ENCODE assay signal across 20 cellular contexts in genomic region chr13:99208185-99208584, GRCh38. TPM values are rescaled to one million over a fixed set of nuclear protein-coding genes. Genes with fewer than 3 reads are reported as not detected.
A peak's percentile ranks its signal among the peaks of the same experiment; 100 is the strongest.
DNase-seq lines count a peak whose midpoint lies in the region; ATAC-seq and TF ChIP-seq lines count a peak whose summit lies in the region.
"Had no signal": no experiment of that assay in that cellular context is flagged by ENCODE, and none has a peak within 500 bp of the region (broad histone marks: within the 10 kb centered on the region; RNA-seq: fewer than 3 reads in every experiment).

No MANE protein-coding gene starts in this region.

- H2BK20ac ChIP-seq in H9 (ENCODE audit: low read depth, low read length, poor library complexity, severe bottlenecking), result no peak overlapping the region

- POLR2A ChIA-PET in naive thymus-derived CD4-positive, alpha-beta T cell (lab: Charles Lee), result interaction anchor here (1.0 to 15.2 kb wide), 6 partner anchors 9 to 56 kb away, joined by 3 to 273 read pairs (median 4); no protein-coding TSS in a partner anchor

- peaks cover 4% of the 10 kb centered on the region for H3K27me3 Mint-ChIP-seq in CD4-positive, CD25-positive, alpha-beta regulatory T cell
- no peaks in the 10 kb centered on the region; the same call in 1 of the 2 replicates for H3K27me3 Mint-ChIP-seq in H9 (ENCODE audit: low read depth)
- H3K27me3 Mint-ChIP-seq in activated T-helper 17 cell treated with anti-CD3 and anti-CD28 coated beads, Interleukin-2, amount 50 U/mL, for 72 hours, result no peaks in the 10 kb centered on the region
- H3K27me3 Mint-ChIP-seq in naive thymus-derived CD4-positive, alpha-beta T cell, result peaks cover 0 to 2% (median 0%) of the 10 kb centered on the region in 5 donors

- no peaks in the 10 kb centered on the region for H3K27me3 ChIP-seq in CD4-positive, CD25-positive, alpha-beta regulatory T cell (ENCODE audit: control insufficient read depth, insufficient read depth, low read length)
- H3K27me3 ChIP-seq in H9 (ENCODE audit: insufficient read depth, low read length), result no peaks in the 10 kb centered on the region
- no peaks in the 10 kb centered on the region for H3K27me3 ChIP-seq in naive thymus-derived CD4-positive, alpha-beta T cell (ENCODE audit: control insufficient read depth in 2 of 2, insufficient read depth in 2 of 2, low read length in 2 of 2)

- H3K14ac ChIP-seq in H9 (ENCODE audit: insufficient read depth, low read length), result no peak overlapping the region

- H3K23ac ChIP-seq in H9 (ENCODE audit: insufficient read length, low read depth, low read length), result no peak overlapping the region

- no peak overlapping the region for H3K27ac ChIP-seq in CD4-positive, CD25-positive, alpha-beta regulatory T cell (ENCODE audit: insufficient read depth, low read length, poor library complexity, severe bottlenecking)
- no peak overlapping the region for H3K27ac ChIP-seq in H9 (ENCODE audit: insufficient read length, low read depth, low read length)
- H3K27ac ChIP-seq in naive thymus-derived CD4-positive, alpha-beta T cell (ENCODE audit: low read depth, low read length), result peak overlapping the region; percentile 43
- H3K27ac ChIP-seq: A549, PC-9 had no signal

- no peak overlapping the region for H4K91ac ChIP-seq in H9 (ENCODE audit: insufficient read length, low read depth, low read length)

- WGBS in H9 (ENCODE audit: extremely low coverage, insufficient read length, low lambda C conversion rate), result no CpG with 5 or more reads among the region's 3 CpGs

- peaks cover 17% of the 10 kb centered on the region for H3K36me3 ChIP-seq in CD4-positive, CD25-positive, alpha-beta regulatory T cell (ENCODE audit: control insufficient read depth, insufficient read depth, low read length)
- peaks cover 0 to 14% (median 0%) of the 10 kb centered on the region in 3 experiments for H3K36me3 ChIP-seq in naive thymus-derived CD4-positive, alpha-beta T cell (ENCODE audit: control insufficient read depth in 2 of 3, insufficient read depth in 3 of 3, low read length in 3 of 3)

- DNase-seq in CD4-positive, CD25-positive, alpha-beta regulatory T cell, result no peak
- no peak for DNase-seq in H9
- no peak for DNase-seq in naive thymus-derived CD4-positive, alpha-beta T cell
- no peak for DNase-seq in superior temporal gyrus (ENCODE audit: extremely low spot score)
- no peak for DNase-seq in OCI-M1 (lab: John Stamatoyannopoulos, UW)
- no peak for DNase-seq in stimulated activated CD4-positive, alpha-beta T cell treated with anti-CD3 and anti-CD28 coated beads, Interleukin-4, amount 100 ng/mL, for 4 hours
- DNase-seq: DMS79, KBM-7, MV-4-11, NCI-H1694 treated with DMSO at 0.1 percent for 48 hours, NCI-H2107, NCI-H510A, NCI-H774, SIG-M5 had no signal

- CTCF ChIA-PET in naive thymus-derived CD4-positive, alpha-beta T cell (lab: Charles Lee), result no interaction called here

- peaks cover 50% of the 10 kb centered on the region for H3K4me1 ChIP-seq in CD4-positive, CD25-positive, alpha-beta regulatory T cell (ENCODE audit: control insufficient read depth, insufficient read depth, low read length, poor library complexity, severe bottlenecking)
- peaks cover 1% of the 10 kb centered on the region; the same call in 1 of the 2 replicates for H3K4me1 ChIP-seq in H9 (ENCODE audit: insufficient read depth, low read length)
- H3K4me1 ChIP-seq in naive thymus-derived CD4-positive, alpha-beta T cell (ENCODE audit: control insufficient read depth in 2 of 2, insufficient read depth in 2 of 2, low read length in 2 of 2), result peaks cover 32 to 64% of the 10 kb centered on the region in 2 donors
- H3K4me1 ChIP-seq: A549 had no signal

- intact Hi-C loops in naive thymus-derived CD4-positive, alpha-beta T cell (cut with micrococcal nuclease), result no loop called here

- H3K56ac ChIP-seq in H9 (ENCODE audit: insufficient read length, low read depth, low read length), result no peak overlapping the region

- no peak for ATAC-seq in CD4-positive, CD25-positive, alpha-beta regulatory T cell (ENCODE audit: low read depth in 2 of 2)
- no peak for ATAC-seq in activated T-helper 17 cell treated with anti-CD3 and anti-CD28 coated beads, Interleukin-2, amount 50 U/mL, for 72 hours (replicated peaks)
- ATAC-seq in naive thymus-derived CD4-positive, alpha-beta T cell, result no peak
- ATAC-seq: A549 had no signal

- no peak for TF ChIP-seq CTCF in H9 (conservative IDR thresholded peaks at IDR 0.05)

- H4K8ac ChIP-seq in H9 (replicated peaks; ENCODE audit: insufficient read length, low read depth, low read length), result no peak overlapping the region

- no peak overlapping the region for H3K9ac ChIP-seq in H9 (ENCODE audit: extremely low read depth, insufficient read length, low read length)

- no peak overlapping the region for H4K5ac ChIP-seq in H9 (ENCODE audit: insufficient read length, low read depth, low read length)

- H2BK15ac ChIP-seq in H9 (ENCODE audit: low read depth, low read length), result no peak overlapping the region

- no peak overlapping the region for H2BK5ac ChIP-seq in H9 (ENCODE audit: insufficient read length, low read length)

- H3K4me3 Mint-ChIP-seq in CD4-positive, CD25-positive, alpha-beta regulatory T cell, result no peak overlapping the region
- H3K4me3 Mint-ChIP-seq in H9, result no peak overlapping the region
- peak overlapping the region; percentile 5 for H3K4me3 Mint-ChIP-seq in activated T-helper 17 cell treated with anti-CD3 and anti-CD28 coated beads, Interleukin-2, amount 50 U/mL, for 72 hours
- H3K4me3 Mint-ChIP-seq in naive thymus-derived CD4-positive, alpha-beta T cell, result peak overlapping the region in 3 of 10 donors; percentile 30 to 95 (median 63)

- H3K4me2 ChIP-seq in H9 (ENCODE audit: insufficient read depth, insufficient read length, low read length), result no peak overlapping the region
- H3K4me2 ChIP-seq: A549, PC-9 had no signal

- H3K79me2 ChIP-seq in H9 (ENCODE audit: insufficient read depth, low read length), result peaks cover 39% of the 10 kb centered on the region; the same call in 1 of the 2 replicates

- no peak overlapping the region for H2BK12ac ChIP-seq in H9 (ENCODE audit: insufficient read length, low read depth, low read length)

- no peak overlapping the region for H3K18ac ChIP-seq in H9 (ENCODE audit: insufficient read length, low read depth, low read length)

- peaks cover 2% of the 10 kb centered on the region for H4K20me1 ChIP-seq in H9 (ENCODE audit: control insufficient read depth, insufficient read depth, insufficient read length)

- H3K4me1 Mint-ChIP-seq in CD4-positive, CD25-positive, alpha-beta regulatory T cell, result peaks cover 38 to 91% (median 54%) of the 10 kb centered on the region in 4 donors
- H3K4me1 Mint-ChIP-seq in H9, result peaks cover 31 to 34% of the 10 kb centered on the region in 2 experiments
- H3K4me1 Mint-ChIP-seq in activated T-helper 17 cell treated with anti-CD3 and anti-CD28 coated beads, Interleukin-2, amount 50 U/mL, for 72 hours, result peaks cover 71% of the 10 kb centered on the region
- H3K4me1 Mint-ChIP-seq in naive thymus-derived CD4-positive, alpha-beta T cell, result peaks cover 62 to 99% (median 88%) of the 10 kb centered on the region in 7 donors

- H3K4me3 ChIP-seq in CD4-positive, CD25-positive, alpha-beta regulatory T cell (ENCODE audit: low read depth, low read length), result no peak overlapping the region
- no peak overlapping the region for H3K4me3 ChIP-seq in naive thymus-derived CD4-positive, alpha-beta T cell (ENCODE audit: low read length)
- H3K4me3 ChIP-seq: A549, HAP-1, PC-9 had no signal

- no peak overlapping the region for H2AK5ac ChIP-seq in H9 (ENCODE audit: insufficient read length, low read length)

- H3K79me1 ChIP-seq in H9 (ENCODE audit: insufficient read depth, low read depth, low read length, poor library complexity, severe bottlenecking), result peaks cover 15% of the 10 kb centered on the region

- no peak overlapping the region for H2BK120ac ChIP-seq in H9 (ENCODE audit: low read depth, low read length, poor library complexity, severe bottlenecking)

- H3T11ph ChIP-seq in H9 (ENCODE audit: low read length), result no peak overlapping the region

- H3K9me3 Mint-ChIP-seq in CD4-positive, CD25-positive, alpha-beta regulatory T cell, result peaks cover 0 to 3% (median 0%) of the 10 kb centered on the region in 7 donors
- H3K9me3 Mint-ChIP-seq in H9, result no peaks in the 10 kb centered on the region
- H3K9me3 Mint-ChIP-seq in activated T-helper 17 cell treated with anti-CD3 and anti-CD28 coated beads, Interleukin-2, amount 50 U/mL, for 72 hours, result no peaks in the 10 kb centered on the region
- peaks cover 0 to 2% (median 0%) of the 10 kb centered on the region in 11 donors for H3K9me3 Mint-ChIP-seq in naive thymus-derived CD4-positive, alpha-beta T cell

- H3K36me3 Mint-ChIP-seq in CD4-positive, CD25-positive, alpha-beta regulatory T cell, result peaks cover 25% of the 10 kb centered on the region
- H3K36me3 Mint-ChIP-seq in H9 (ENCODE audit: insufficient read depth in 1 of 3, low read depth in 3 of 3), result peaks cover 17 to 19% (median 18%) of the 10 kb centered on the region in 3 experiments; a peak in 6 of 7 replicates
- peaks cover 75% of the 10 kb centered on the region for H3K36me3 Mint-ChIP-seq in activated T-helper 17 cell treated with anti-CD3 and anti-CD28 coated beads, Interleukin-2, amount 50 U/mL, for 72 hours (ENCODE audit: low read depth)
- peaks cover 7 to 49% (median 21%) of the 10 kb centered on the region in 5 donors for H3K36me3 Mint-ChIP-seq in naive thymus-derived CD4-positive, alpha-beta T cell

- H3K9me3 ChIP-seq in CD4-positive, CD25-positive, alpha-beta regulatory T cell (ENCODE audit: control insufficient read depth in 2 of 2, low read length in 2 of 2), result no peaks in the 10 kb centered on the region
- no peaks in the 10 kb centered on the region for H3K9me3 ChIP-seq in H9 (ENCODE audit: control insufficient read depth, low read depth, low read length)
- no peaks in the 10 kb centered on the region for H3K9me3 ChIP-seq in naive thymus-derived CD4-positive, alpha-beta T cell (ENCODE audit: control insufficient read depth in 2 of 3, low read length in 3 of 3)
- H3K9me3 ChIP-seq: A549, HAP-1 had no signal

- peak overlapping the region; percentile 9 to 88 (median 80) for H3K27ac Mint-ChIP-seq in CD4-positive, CD25-positive, alpha-beta regulatory T cell
- peak overlapping the region in 2 of 3 experiments; percentile 45 to 55; a peak in 2 of 7 replicates for H3K27ac Mint-ChIP-seq in H9
- H3K27ac Mint-ChIP-seq in activated T-helper 17 cell treated with anti-CD3 and anti-CD28 coated beads, Interleukin-2, amount 50 U/mL, for 72 hours, result no peak overlapping the region
- peak overlapping the region in 8 of 9 donors; percentile 28 to 95 (median 78) for H3K27ac Mint-ChIP-seq in naive thymus-derived CD4-positive, alpha-beta T cell

- H3K4ac ChIP-seq in H9 (ENCODE audit: low read depth, low read length), result no peak overlapping the region

- no peaks in the 10 kb centered on the region for H3K23me2 ChIP-seq in H9 (ENCODE audit: insufficient read length, low read depth, low read length, poor library complexity, severe bottlenecking)

- no peak overlapping the region for H2AFZ ChIP-seq in H9 (ENCODE audit: low read length)
- H2AFZ ChIP-seq: PC-9 had no signal

RNA-seq across cellular contexts. Expression of gene UBAC2, which starts 7.5 kb away (rescaled TPM):
- 62.8 TPM for total RNA-seq in CD4-positive, CD25-positive, alpha-beta regulatory T cell
- polyA plus RNA-seq in CD4-positive, CD25-positive, alpha-beta regulatory T cell, result 100 to 1,000 TPM; 101 to 122 (median 105) TPM
- total RNA-seq in H9 (2021), result 51.7 and 52.3 TPM in 2 replicates
- 10 to 100 TPM; 39.0 to 46.1 TPM for total RNA-seq in activated T-helper 17 cell treated with anti-CD3 and anti-CD28 coated beads, Interleukin-2, amount 50 U/mL, for 72 hours
- 100 to 1,000 TPM in 2 of 5 experiments, 10 to 100 TPM in 3; 63.3 to 114 (median 90.2) TPM for total RNA-seq in naive thymus-derived CD4-positive, alpha-beta T cell
- polyA plus RNA-seq in naive thymus-derived CD4-positive, alpha-beta T cell, result 100 to 1,000 TPM; 142 TPM

RNA-seq across cellular contexts. Expression of gene GPR18, which starts 50.0 kb away (rescaled TPM):
- 8.6 TPM for total RNA-seq in CD4-positive, CD25-positive, alpha-beta regulatory T cell
- 10 to 100 TPM in 2 of 4 donors, 1 to 10 TPM in 2; 6.1 to 22.6 (median 10.5) TPM for polyA plus RNA-seq in CD4-positive, CD25-positive, alpha-beta regulatory T cell
- total RNA-seq in H9 (2021), result not detected in 2 replicates
- 10 to 100 TPM in 1 of 2 donors, 1 to 10 TPM in 1; 8.7 to 10.1 TPM for total RNA-seq in activated T-helper 17 cell treated with anti-CD3 and anti-CD28 coated beads, Interleukin-2, amount 50 U/mL, for 72 hours
- total RNA-seq in naive thymus-derived CD4-positive, alpha-beta T cell, result 10 to 100 TPM; 11.5 to 40.4 (median 21.1) TPM
- polyA plus RNA-seq in naive thymus-derived CD4-positive, alpha-beta T cell, result 10 to 100 TPM; 27.9 to 35.9 TPM
- total RNA-seq: G401, PC-9 had no signal
- polyA plus RNA-seq: A549, BJ had no signal
